32 cellular contexts compared by ENCODE assay signal in the genomic region with DNA sequence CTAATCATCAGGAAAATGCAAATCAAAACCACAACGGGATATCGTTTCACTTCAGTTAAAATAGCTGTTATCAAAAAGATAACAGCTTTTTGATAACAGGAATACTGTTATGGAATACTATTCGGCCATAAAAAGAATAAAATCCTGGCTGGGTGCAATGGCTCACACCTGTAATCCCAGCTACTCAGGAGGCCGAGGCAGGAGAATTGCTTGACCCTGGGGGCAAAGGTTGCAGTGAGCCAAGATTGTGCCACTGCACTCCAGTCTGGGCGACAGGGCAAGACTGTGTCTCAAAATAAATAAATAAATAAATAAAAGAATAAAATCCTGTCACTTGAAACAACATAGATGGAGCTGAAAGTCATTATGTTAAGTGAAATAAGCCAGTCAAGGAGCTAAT.
"Had no signal": no experiment of that assay in that cellular context is flagged by ENCODE, and none has a peak within 500 bp of the region (broad histone marks: within the 10 kb centered on the region; RNA-seq: fewer than 3 reads in every experiment).

No MANE protein-coding gene starts in this region.

- H3K36me3 ChIP-seq: ascending aorta, cardiac muscle cell had no signal

- H3K27me3 ChIP-seq: ascending aorta, cardiac muscle cell had no signal

- FAIRE-seq: bronchial epithelial cell, TTC549 had no signal

- DNase-seq: activated B cell treated with CpG ODN at 0.5 μM for 24 hours; activated CD4-positive, alpha-beta memory T cell treated with anti-CD3 and anti-CD28 coated beads for 36 hours; activated CD4-positive, alpha-beta T cell treated with anti-CD3 and anti-CD28 coated beads for 4 hours; activated CD4-positive, alpha-beta T cell treated with anti-CD3 and anti-CD28 coated beads, Interleukin-2, amount 10 ng/mL, durations not matched to agents 24 days and 14 days; activated CD4-positive, alpha-beta T cell treated with anti-CD3 and anti-CD28 coated beads, Interleukin-2, amount 50 U/mL, for 1 hour; activated CD4-positive, alpha-beta T cell treated with anti-CD3 and anti-CD28 coated beads, Interleukin-2, amount 50 U/mL, for 4 hours; activated CD4-positive, CD25-positive, alpha-beta regulatory T cell treated with anti-CD3 and anti-CD28 coated beads, Interleukin-2, amount 50 U/mL, for 72 hours; activated CD8-positive, alpha-beta memory T cell treated with anti-CD3 and anti-CD28 coated beads, Interleukin-2, amount 50 U/mL, for 4 hours; activated CD8-positive, alpha-beta T cell treated with anti-CD3 and anti-CD28 coated beads for 36 hours; activated effector memory CD4-positive, alpha-beta T cell treated with anti-CD3 and anti-CD28 coated beads, Interleukin-2, amount 50 U/mL, for 16 hours; activated gamma-delta T cell treated with Interleukin-2 at 50 U/mL for 16 hours; activated naive CD4-positive, alpha-beta T cell; activated naive CD4-positive, alpha-beta T cell treated with anti-CD3 and anti-CD28 coated beads, Interleukin-2, amount 10 ng/mL, durations not matched to agents 7 days and 5 days; activated naive CD8-positive, alpha-beta T cell treated with anti-CD3 and anti-CD28 coated beads, Interleukin-2, amount 10 ng/mL, durations not matched to agents 7 days and 5 days; activated naive CD8-positive, alpha-beta T cell treated with anti-CD3 and anti-CD28 coated beads, Interleukin-2, amount 50 U/mL, for 24 hours; activated T-cell treated with anti-CD3 and anti-CD28 coated beads for 4 hours; activated T-cell treated with anti-CD3 and anti-CD28 coated beads, Interleukin-2, amount 50 U/mL, for 1 hour; activated T-cell treated with anti-CD3 and anti-CD28 coated beads, Interleukin-2, amount 50 U/mL, for 4 hours; activated T-cell treated with anti-CD3 and anti-CD28 coated beads, Interleukin-2, amount 50 U/mL, for 72 hours; amygdala; anterior cingulate cortex; caudate nucleus; cerebellar nuclear complex; T-cell; T-helper 2 cell; T-helper 9 cell had no signal

- H3K9me3 ChIP-seq: ascending aorta had no signal

- H3K27ac ChIP-seq: cardiac muscle cell, VCaP had no signal

- ATAC-seq: activated CD8-positive, alpha-beta T cell treated with anti-CD3 and anti-CD28 coated beads for 36 hours; activated naive CD8-positive, alpha-beta T cell treated with anti-CD3 and anti-CD28 coated beads, Interleukin-2, amount 50 U/mL, for 24 hours; activated T-cell treated with anti-CD3 and anti-CD28 coated beads, Interleukin-2, amount 50 U/mL, for 4 hours; activated T-cell treated with anti-CD3 and anti-CD28 coated beads, Interleukin-2, amount 50 U/mL, for 72 hours; activated T-helper 17 cell treated with anti-CD3 and anti-CD28 coated beads, Interleukin-2, amount 50 U/mL, for 72 hours; T-cell had no signal

- H3K4me3 ChIP-seq: ascending aorta, cardiac muscle cell had no signal

- H3K4me1 ChIP-seq: ascending aorta had no signal
